ENCODE assay signal across 34 cellular contexts in genomic region chr13:80052286-80052685, GRCh38.
"Had no signal": no experiment of that assay in that cellular context is flagged by ENCODE, and none has a peak within 500 bp of the region (broad histone marks: within the 10 kb centered on the region; RNA-seq: fewer than 3 reads in every experiment).

No MANE protein-coding gene starts in this region.

- H3K27me3 ChIP-seq: MG63 had no signal

- H3K9me3 ChIP-seq: MG63 had no signal

- DNase-seq: Karpas-422, Kasumi-1, MG63, MM.1S, MV-4-11, NCI-H1048, NCI-H1092, NCI-H1092 treated with DMSO at 0.1 percent for 48 hours, NCI-H1105, NCI-H1105 treated with DMSO at 0.1 percent for 48 hours, NCI-H1417, NCI-H1417 treated with DMSO at 0.1 percent for 48 hours, NCI-H1436, NCI-H1436 treated with DMSO at 0.1 percent for 48 hours, NCI-H146, NCI-H1694, NCI-H1694 treated with DMSO at 0.1 percent for 48 hours, NCI-H187, NCI-H187 treated with DMSO at 0.1 percent for 48 hours, NCI-H1930, NCI-H2029, NCI-H2029 treated with DMSO at 0.1 percent for 48 hours, NCI-H2081, NCI-H2081 treated with DMSO at 0.1 percent for 48 hours, NCI-H2107, NCI-H2171, NCI-H2171 treated with DMSO at 0.1 percent for 48 hours, NCI-H2227 treated with DMSO at 0.1 percent for 48 hours, NCI-H226, NCI-H345, NCI-H446, NCI-H446 treated with DMSO at 0.1 percent for 48 hours, NCI-H510A, NCI-H510A treated with DMSO at 0.1 percent for 48 hours had no signal

- H3K4me3 ChIP-seq: MG63 had no signal

- H3K36me3 ChIP-seq: MG63 had no signal
